In the genomic region with DNA sequence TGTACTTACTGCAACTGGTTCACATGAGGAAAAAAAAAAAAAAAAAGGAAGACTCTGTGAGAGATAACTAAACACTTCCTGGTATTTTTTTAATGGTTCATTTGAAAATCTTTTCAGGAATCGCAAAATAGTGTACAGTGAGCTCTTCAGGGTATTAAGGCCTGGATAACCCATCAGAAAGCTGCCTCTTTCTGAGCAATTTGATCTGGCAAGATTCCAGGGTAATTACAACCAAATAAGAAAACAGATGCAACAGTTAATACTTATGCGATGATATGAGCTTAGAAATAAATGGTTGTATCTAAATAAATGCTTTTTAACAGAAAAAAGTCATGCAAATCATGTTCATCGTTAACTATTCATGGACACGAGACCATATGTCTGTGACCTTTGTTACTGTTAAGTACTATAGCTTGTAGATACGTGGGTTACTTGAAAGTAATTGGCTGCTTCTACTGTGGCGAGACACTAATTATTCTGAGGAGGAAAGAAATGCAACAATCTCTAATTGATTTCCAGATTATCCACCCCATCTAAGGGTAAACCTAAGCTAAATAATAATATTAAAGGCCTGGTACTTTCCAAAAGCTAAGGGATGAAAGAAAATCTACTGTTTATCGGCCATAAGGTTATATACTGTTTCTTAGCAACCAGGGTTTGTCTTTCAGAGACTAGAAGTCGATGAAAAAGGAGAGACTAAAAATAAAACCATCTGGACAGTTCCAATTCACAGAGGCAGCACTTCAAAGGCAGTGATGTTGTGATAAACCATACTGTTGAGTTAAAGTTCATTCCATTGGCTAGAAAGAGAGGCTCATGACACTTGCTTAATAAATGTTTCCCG, we compare ENCODE assay signal across 8 cellular contexts. TPM values are rescaled to one million over a fixed set of nuclear protein-coding genes. Genes with fewer than 3 reads are reported as not detected.
A peak's percentile ranks its signal among the peaks of the same experiment; 100 is the strongest.
DNase-seq lines count a peak whose midpoint lies in the region; ATAC-seq and TF ChIP-seq lines count a peak whose summit lies in the region.

No MANE protein-coding gene starts in this region.

- no peaks in the 10 kb centered on the region for H3K27me3 Mint-ChIP-seq in naive thymus-derived CD8-positive, alpha-beta T cell

- DNase-seq in DMS 273 (lab: John Stamatoyannopoulos, UW; ENCODE audit: unreplicated experiment) (peak; percentile 83), M059J (ENCODE audit: low read depth) (peak; percentile 43), brain microvascular endothelial cell (peak; percentile 50), KBM-7 (no peak)
- peak in 3 of 10 donors; percentile 17 to 26 (median 19) for DNase-seq in naive thymus-derived CD8-positive, alpha-beta T cell
- no peak for DNase-seq in stimulated activated CD4-positive, alpha-beta T cell treated with anti-CD3 and anti-CD28 coated beads, Interleukin-15, amount 100 ng/mL, for 24 hours
- no peak for DNase-seq in stimulated activated CD4-positive, alpha-beta T cell treated with anti-CD3 and anti-CD28 coated beads, Interleukin-12 subunit alpha, Interleukin-12 subunit beta, amount 100 ng/mL, for 4 hours

- in situ Hi-C loops in brain microvascular endothelial cell (cut with HindIII; ENCODE audit: low pct_ligation_motif_present, low sequenced_read_pairs) (no loop called here), KBM-7 (cut with MboI; ENCODE audit: low pct_unique_long_range_greater_than_20kb, low sequenced_read_pairs) (no loop called here)

- peak overlapping the region; percentile 88 to 97 (median 96) for H3K4me3 Mint-ChIP-seq in naive thymus-derived CD8-positive, alpha-beta T cell

- peak overlapping the region; percentile 99 to 100 (median 99) for H3K27ac Mint-ChIP-seq in naive thymus-derived CD8-positive, alpha-beta T cell

- no peaks in the 10 kb centered on the region for H3K9me3 Mint-ChIP-seq in naive thymus-derived CD8-positive, alpha-beta T cell

- peak; percentile 11 to 16 for ATAC-seq in naive thymus-derived CD8-positive, alpha-beta T cell
- ATAC-seq in GM21528 (IDR thresholded peaks at IDR 0.05; ENCODE audit: low FRiP score, unreplicated experiment) = no peak

- no peak overlapping the region for H3K4me3 ChIP-seq in brain microvascular endothelial cell (ENCODE audit: low read depth, low read length)

- H3K4me1 Mint-ChIP-seq in naive thymus-derived CD8-positive, alpha-beta T cell = peaks cover 19 to 68% (median 41%) of the 10 kb centered on the region in 4 donors

- H3K27ac ChIP-seq in brain microvascular endothelial cell = peak overlapping the region; percentile 86

- POLR2A ChIA-PET in naive thymus-derived CD8-positive, alpha-beta T cell (lab: Charles Lee) = interaction anchor here (0.6 to 3.8 kb wide), 5 partner anchors 33 to 1727 kb away, joined by 3 to 26 read pairs (median 3); partner anchors contain the start of genes DNAJC15, LACC1 and MTRF1

- peaks cover 0 to 25% (median 6%) of the 10 kb centered on the region in 3 donors for H3K36me3 Mint-ChIP-seq in naive thymus-derived CD8-positive, alpha-beta T cell

- no peaks in the 10 kb centered on the region for H3K36me3 ChIP-seq in brain microvascular endothelial cell (replicated peaks)

- no peaks in the 10 kb centered on the region for H3K27me3 ChIP-seq in brain microvascular endothelial cell (replicated peaks)

- no peak for TF ChIP-seq CTCF in brain microvascular endothelial cell (IDR thresholded peaks at IDR 0.05; ENCODE audit: low read depth, low read length, missing control alignments)

RNA-seq across cellular contexts. Expression of gene EPSTI1, which starts 1.7 kb away (rescaled TPM):
- total RNA-seq in M059J (2014; rRNA removed; shearing (Covaris generic)) = 45.6 and 73.9 TPM in 2 replicates
- total RNA-seq in naive thymus-derived CD8-positive, alpha-beta T cell = 10 to 100 TPM; 11.4 to 12.8 TPM
- polyA plus RNA-seq in naive thymus-derived CD8-positive, alpha-beta T cell = 10 to 100 TPM; 10.1 to 10.8 (median 10.8) TPM

RNA-seq across cellular contexts. Expression of gene DNAJC15, which starts 33.0 kb away (rescaled TPM):
- 29.0 and 34.6 TPM in 2 replicates for total RNA-seq in M059J (2014; rRNA removed; shearing (Covaris generic))
- 1 to 10 TPM; 9.5 TPM for total RNA-seq in naive thymus-derived CD8-positive, alpha-beta T cell
- polyA plus RNA-seq in naive thymus-derived CD8-positive, alpha-beta T cell = 10 to 100 TPM; 12.7 to 26.5 (median 14.1) TPM

Comparison
In these comparisons a context has a peak if more than half of its experiments do, and no peak if none do; other contexts are left out.
1. DNase-seq: peak in DMS 273 (single experiment), M059J (single experiment) and brain microvascular endothelial cell (single experiment); none in stimulated activated CD4-positive, alpha-beta T cell treated with anti-CD3 and anti-CD28 coated beads, Interleukin-15, amount 100 ng/mL, for 24 hours (single experiment), KBM-7 (single experiment) and stimulated activated CD4-positive, alpha-beta T cell treated with anti-CD3 and anti-CD28 coated beads, Interleukin-12 subunit alpha, Interleukin-12 subunit beta, amount 100 ng/mL, for 4 hours (single experiment).